ENCODE assay signal across 27 cellular contexts in the genomic region with DNA sequence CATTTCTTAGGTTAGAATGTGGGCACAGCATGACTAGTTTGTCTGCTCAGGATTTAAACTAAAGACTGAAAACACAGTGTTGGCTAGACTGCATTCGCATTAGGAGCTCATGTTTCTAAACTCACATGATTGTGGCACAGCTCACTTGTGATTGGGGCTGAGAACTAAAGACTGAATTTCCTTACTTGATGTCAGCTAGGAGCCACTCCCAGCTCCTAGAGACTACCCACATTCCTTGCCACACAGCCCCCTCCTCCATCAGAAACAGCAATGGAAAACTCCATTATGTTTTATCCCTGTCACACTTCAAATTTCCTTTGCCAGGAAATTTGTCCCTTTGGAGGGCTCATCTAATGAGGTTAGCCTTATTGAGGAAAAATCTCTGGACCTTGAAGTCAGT.
"Had no signal": no experiment of that assay in that cellular context is flagged by ENCODE, and none has a peak within 500 bp of the region (broad histone marks: within the 10 kb centered on the region; RNA-seq: fewer than 3 reads in every experiment).

No MANE protein-coding gene starts in this region.

- H3K4me3 ChIP-seq: body of pancreas, colonic mucosa, esophagus squamous epithelium had no signal

- H3K4me1 ChIP-seq: body of pancreas, colonic mucosa, esophagus squamous epithelium had no signal

- ATAC-seq: activated CD8-positive, alpha-beta T cell treated with anti-CD3 and anti-CD28 coated beads, Interleukin-2, amount 10 ng/mL, durations not matched to agents 7 days and 5 days; body of pancreas had no signal

- H3K27ac ChIP-seq: body of pancreas, colonic mucosa, epithelial cell of prostate, esophagus squamous epithelium, VCaP had no signal

- DNase-seq: activated B cell treated with CpG ODN at 0.5 μM for 24 hours; activated CD4-positive, alpha-beta T cell treated with anti-CD3 and anti-CD28 coated beads for 48 hours; activated CD4-positive, alpha-beta T cell treated with anti-CD3 and anti-CD28 coated beads, Interleukin-2, amount 50 U/mL, for 1 hour; activated CD4-positive, alpha-beta T cell treated with anti-CD3 and anti-CD28 coated beads, Interleukin-2, amount 50 U/mL, for 48 hours; activated CD8-positive, alpha-beta memory T cell treated with anti-CD3 and anti-CD28 coated beads, Interleukin-2, amount 10 ng/mL, durations not matched to agents 7 days and 5 days; activated CD8-positive, alpha-beta memory T cell treated with anti-CD3 and anti-CD28 coated beads, Interleukin-2, amount 50 U/mL, for 4 hours; activated CD8-positive, alpha-beta T cell treated with anti-CD3 and anti-CD28 coated beads, Interleukin-2, amount 10 ng/mL, durations not matched to agents 7 days and 5 days; activated effector memory CD4-positive, alpha-beta T cell treated with Interleukin-2 at 50 U/mL for 16 hours; activated gamma-delta T cell treated with Interleukin-2 at 50 U/mL for 16 hours; activated naive CD4-positive, alpha-beta T cell treated with anti-CD3 and anti-CD28 coated beads, Interleukin-2, amount 50 U/mL, for 16 hours; activated naive CD4-positive, alpha-beta T cell treated with Interleukin-2 at 50 U/mL for 16 hours; activated T-cell treated with anti-CD3 and anti-CD28 coated beads, Interleukin-2, amount 50 U/mL, for 1 hour; activated T-cell treated with anti-CD3 and anti-CD28 coated beads, Interleukin-2, amount 50 U/mL, for 72 hours; amniotic stem cell; anterior cingulate cortex; body of pancreas; central memory CD4-positive, alpha-beta T cell; cerebellar nuclear complex; colonic mucosa; effector CD8-positive, alpha-beta T cell; esophagus squamous epithelium; foreskin fibroblast; head of caudate nucleus; hippocampal formation had no signal

- H3K9me3 ChIP-seq: body of pancreas, colonic mucosa, esophagus squamous epithelium had no signal

- H3K27me3 Mint-ChIP-seq: activated B cell treated with CpG ODN at 0.5 μM for 24 hours; activated CD8-positive, alpha-beta memory T cell treated with anti-CD3 and anti-CD28 coated beads, Interleukin-2, amount 10 ng/mL, durations not matched to agents 7 days and 5 days; activated naive CD8-positive, alpha-beta T cell had no signal

- H3K36me3 ChIP-seq: colonic mucosa had no signal

- H3K4me3 Mint-ChIP-seq: activated B cell treated with CpG ODN at 0.5 μM for 24 hours; activated CD8-positive, alpha-beta memory T cell treated with anti-CD3 and anti-CD28 coated beads, Interleukin-2, amount 10 ng/mL, durations not matched to agents 7 days and 5 days; activated CD8-positive, alpha-beta T cell treated with anti-CD3 and anti-CD28 coated beads, Interleukin-2, amount 10 ng/mL, durations not matched to agents 7 days and 5 days; activated naive CD8-positive, alpha-beta T cell; activated T-cell treated with anti-CD3 and anti-CD28 coated beads, Interleukin-2, amount 50 U/mL, for 72 hours had no signal

- H3K27me3 ChIP-seq: body of pancreas, colonic mucosa, esophagus squamous epithelium had no signal

- H3K27ac Mint-ChIP-seq: activated B cell treated with CpG ODN at 0.5 μM for 24 hours; activated CD8-positive, alpha-beta memory T cell treated with anti-CD3 and anti-CD28 coated beads, Interleukin-2, amount 10 ng/mL, durations not matched to agents 7 days and 5 days; activated CD8-positive, alpha-beta T cell treated with anti-CD3 and anti-CD28 coated beads, Interleukin-2, amount 10 ng/mL, durations not matched to agents 7 days and 5 days; activated naive CD8-positive, alpha-beta T cell; activated T-cell treated with anti-CD3 and anti-CD28 coated beads, Interleukin-2, amount 50 U/mL, for 72 hours had no signal
